ENCODE assay signal across 8 cellular contexts in the genomic region with DNA sequence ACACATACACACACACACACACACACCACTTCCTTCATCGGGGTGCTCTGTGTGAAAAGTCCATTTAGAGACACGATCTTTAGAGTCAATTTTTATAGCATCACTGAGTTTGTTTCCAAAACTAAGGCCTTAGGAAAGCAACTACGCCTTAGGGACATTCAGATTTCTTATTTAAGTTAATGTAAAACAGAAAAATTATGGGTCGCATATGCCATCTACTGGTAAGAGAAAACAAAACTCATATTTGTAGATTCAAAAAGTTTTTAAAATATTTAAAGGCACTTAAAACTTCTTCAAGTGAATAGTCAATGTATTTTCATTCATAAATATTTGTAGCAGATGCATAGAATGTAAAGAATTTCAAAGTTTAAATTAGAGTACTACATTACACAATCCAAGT.
DNase-seq lines count a peak whose midpoint lies in the region; ATAC-seq and TF ChIP-seq lines count a peak whose summit lies in the region.

No MANE protein-coding gene starts in this region.

- peaks cover 6% of the 10 kb centered on the region for H3K36me3 ChIP-seq in osteoblast (ENCODE audit: insufficient read depth, low read length)

- no peak overlapping the region for H2AFZ ChIP-seq in osteoblast (ENCODE audit: low read length)

- no peak overlapping the region for H3K4me2 ChIP-seq in osteoblast (ENCODE audit: insufficient read depth, low read length)

- no peak overlapping the region for H3K27ac ChIP-seq in osteoblast (ENCODE audit: low read depth, low read length)

- no peaks in the 10 kb centered on the region for H3K9me3 ChIP-seq in osteoblast (ENCODE audit: low read depth, low read length)

- TF ChIP-seq CTCF in cardiac fibroblast (IDR thresholded peaks at IDR 0.05; ENCODE audit: low read depth, low read length) (peak; percentile 37), osteoblast (IDR thresholded peaks at IDR 0.05; ENCODE audit: extremely low read depth, low read depth, low read length) (peak; percentile 44), GM10266 (IDR thresholded peaks at IDR 0.05; ENCODE audit: control insufficient read depth, insufficient read depth, low read depth, missing control alignments) (no peak)

- H3K4me3 ChIP-seq in cardiac fibroblast (replicated peaks in 1 of 2; ENCODE audit: low read depth in 2 of 2, low read length in 2 of 2) = no peak overlapping the region
- no peak overlapping the region for H3K4me3 ChIP-seq in osteoblast (ENCODE audit: insufficient read depth, low read length)

- no peaks in the 10 kb centered on the region for H3K27me3 ChIP-seq in osteoblast (ENCODE audit: insufficient read depth, low read length)

- no peaks in the 10 kb centered on the region for H4K20me1 ChIP-seq in osteoblast (ENCODE audit: insufficient read depth, low read length)

- peak; percentile 29 for DNase-seq in DMS79 treated with DMSO at 0.1 percent for 48 hours (lab: John Stamatoyannopoulos, UW)
- peak; percentile 48 for DNase-seq in NCI-H1694 (lab: John Stamatoyannopoulos, UW)
- DNase-seq in cardiac fibroblast (ENCODE audit: low read depth in 2 of 2) = peak; percentile 79 to 85
- DNase-seq in osteoblast (ENCODE audit: insufficient read length, low spot score, missing footprints) = no peak
- no peak for DNase-seq in GM10266 (ENCODE audit: extremely low spot score)
- no peak for DNase-seq in COLO668 (lab: John Stamatoyannopoulos, UW; ENCODE audit: unreplicated experiment)

- ATAC-seq in HG02678 (IDR thresholded peaks at IDR 0.05; ENCODE audit: unreplicated experiment) = no peak
- ATAC-seq in HG02973 (IDR thresholded peaks at IDR 0.05; ENCODE audit: unreplicated experiment) = no peak

- H3K4me1 ChIP-seq in osteoblast (ENCODE audit: insufficient read depth, low read length) = peaks cover 14% of the 10 kb centered on the region

- H3K79me2 ChIP-seq in osteoblast (ENCODE audit: insufficient read depth, low read length) = no peaks in the 10 kb centered on the region

Comparison
In these comparisons a context has a peak if more than half of its experiments do, and no peak if none do; other contexts are left out.
1. DNase-seq: peak in DMS79 treated with DMSO at 0.1 percent for 48 hours (single experiment), NCI-H1694 (single experiment) and cardiac fibroblast (2 of 2); none in osteoblast (single experiment), GM10266 (single experiment) and COLO668 (single experiment).